ENCODE assay signal across 8 cellular contexts in genomic region chr11:776459-777287, GRCh38. TPM values are rescaled to one million over a fixed set of nuclear protein-coding genes. Genes with fewer than 3 reads are reported as not detected.
DNase-seq lines count a peak whose midpoint lies in the region; ATAC-seq and TF ChIP-seq lines count a peak whose summit lies in the region.

No MANE protein-coding gene starts in this region.

- H3K4me1 Mint-ChIP-seq in activated CD4-positive, alpha-beta memory T cell treated with anti-CD3 and anti-CD28 coated beads for 36 hours (ENCODE audit: low read depth) = peaks cover 21% of the 10 kb centered on the region

- peak overlapping the region; percentile 85 for H3K4me3 Mint-ChIP-seq in activated CD4-positive, alpha-beta memory T cell treated with anti-CD3 and anti-CD28 coated beads for 36 hours

- no peak for DNase-seq in GM12864 (ENCODE audit: low read depth)
- DNase-seq in activated CD4-positive, alpha-beta memory T cell treated with anti-CD3 and anti-CD28 coated beads for 36 hours = peak; percentile 29
- peak; percentile 45 for DNase-seq in glomerular visceral epithelial cell (ENCODE audit: extremely low spot score)
- no peak for DNase-seq in DMS153 (lab: John Stamatoyannopoulos, UW)
- DNase-seq in NCI-H1417 treated with DMSO at 0.1 percent for 48 hours (lab: John Stamatoyannopoulos, UW) = no peak

- H3K9me3 ChIP-seq in HUES64 (ENCODE audit: insufficient read depth, low read depth, low read length) = no peaks in the 10 kb centered on the region
- no peaks in the 10 kb centered on the region for H3K9me3 ChIP-seq in parathyroid adenoma (ENCODE audit: control insufficient read depth, low read length)

- peak; percentile 10 for TF ChIP-seq CTCF in GM12864 (IDR thresholded peaks at IDR 0.05; ENCODE audit: low read depth, low read length, missing control alignments)
- no peak for TF ChIP-seq CTCF in parathyroid adenoma (IDR thresholded peaks at IDR 0.05)

- no peaks in the 10 kb centered on the region for H3K27me3 Mint-ChIP-seq in activated CD4-positive, alpha-beta memory T cell treated with anti-CD3 and anti-CD28 coated beads for 36 hours

- H3K27ac Mint-ChIP-seq in activated CD4-positive, alpha-beta memory T cell treated with anti-CD3 and anti-CD28 coated beads for 36 hours = peak overlapping the region; percentile 70

- ATAC-seq in GM21447 (IDR thresholded peaks at IDR 0.05; ENCODE audit: unreplicated experiment) = peak; percentile 28

- H3K27me3 ChIP-seq in HUES64 (ENCODE audit: insufficient read depth, low read length) = no peaks in the 10 kb centered on the region
- H3K27me3 ChIP-seq in parathyroid adenoma (ENCODE audit: control insufficient read depth, insufficient read depth, low read length) = no peaks in the 10 kb centered on the region

- peak overlapping the region; percentile 94 for H3K27ac ChIP-seq in HUES64 (ENCODE audit: low read depth, low read length)
- no peak overlapping the region for H3K27ac ChIP-seq in parathyroid adenoma

- no peaks in the 10 kb centered on the region for H3K9me3 Mint-ChIP-seq in activated CD4-positive, alpha-beta memory T cell treated with anti-CD3 and anti-CD28 coated beads for 36 hours

- H2AFZ ChIP-seq in parathyroid adenoma = no peak overlapping the region

- H3K9ac ChIP-seq in HUES64 (ENCODE audit: low read depth, low read length) = peak overlapping the region; percentile 92
- no peak overlapping the region for H3K9ac ChIP-seq in parathyroid adenoma

- POLR2A ChIA-PET in activated CD4-positive, alpha-beta memory T cell treated with anti-CD3 and anti-CD28 coated beads for 36 hours (lab: Charles Lee) = interaction anchor here (0.7 to 2.1 kb wide), 7 partner anchors 14 to 86 kb away, joined by 3 to 9 read pairs (median 3); partner anchors contain the start of genes CEND1, RPLP2, TALDO1 and TSPAN4

- WGBS in HUES64 = 1% methylated on average over 62 of the region's 68 CpGs

- H3K4me3 ChIP-seq in GM12864 (ENCODE audit: low read depth, low read length) (peak overlapping the region; percentile 94), HUES64 (ENCODE audit: low read length) (peak overlapping the region; percentile 73), parathyroid adenoma (ENCODE audit: low read depth, low read length) (peak overlapping the region; percentile 52)

- peaks cover 2% of the 10 kb centered on the region for H3K36me3 Mint-ChIP-seq in activated CD4-positive, alpha-beta memory T cell treated with anti-CD3 and anti-CD28 coated beads for 36 hours

- H3K4me1 ChIP-seq in HUES64 (ENCODE audit: insufficient read depth, low read length) (peaks cover 7% of the 10 kb centered on the region; the same call in 1 of the 2 replicates), parathyroid adenoma (no peaks in the 10 kb centered on the region)

- H3K79me2 ChIP-seq in parathyroid adenoma = peaks cover 4% of the 10 kb centered on the region

- CTCF ChIA-PET in activated CD4-positive, alpha-beta memory T cell treated with anti-CD3 and anti-CD28 coated beads for 36 hours (lab: Charles Lee) = interaction anchor here (0.9 to 2.2 kb wide), 3 partner anchors 11 to 55 kb away, joined by 4 to 5 read pairs (median 4); no protein-coding TSS in a partner anchor

- peak overlapping the region; percentile 87 for H3K4me2 ChIP-seq in parathyroid adenoma (ENCODE audit: low read length)

- intact Hi-C loops in activated CD4-positive, alpha-beta memory T cell treated with anti-CD3 and anti-CD28 coated beads for 36 hours (cut with micrococcal nuclease) = loop anchor here (2.0 kb wide), 1 partner anchor 20 kb away; no protein-coding TSS in a partner anchor

- H3K36me3 ChIP-seq in HUES64 (ENCODE audit: insufficient read depth, low read length) (peaks cover 35% of the 10 kb centered on the region), parathyroid adenoma (ENCODE audit: control insufficient read depth, insufficient read depth, low read length) (no peaks in the 10 kb centered on the region)

RNA-seq across cellular contexts. Expression of gene GATD1, which starts 0.6 kb away (rescaled TPM):
- 21.3 TPM for polyA plus RNA-seq in HUES64 (2013, experiment 1 of 2)
- polyA plus RNA-seq in HUES64 (2013, experiment 2 of 2) = 22.1 TPM
- 10 to 100 TPM; 36.6 to 39.1 TPM for total RNA-seq in activated CD4-positive, alpha-beta memory T cell treated with anti-CD3 and anti-CD28 coated beads for 36 hours

RNA-seq across cellular contexts. Expression of gene CEND1, which starts 13.2 kb away (rescaled TPM):
- 1.9 TPM for polyA plus RNA-seq in HUES64 (2013, experiment 1 of 2)
- polyA plus RNA-seq in HUES64 (2013, experiment 2 of 2) = 0.95 TPM
- total RNA-seq in activated CD4-positive, alpha-beta memory T cell treated with anti-CD3 and anti-CD28 coated beads for 36 hours = 1 to 10 TPM in 1 of 2 experiments, under 1 TPM in 1; 0.68 to 1.1 TPM

RNA-seq across cellular contexts. Expression of gene SLC25A22, which starts 21.4 kb away (rescaled TPM):
- 30.7 TPM for polyA plus RNA-seq in HUES64 (2013, experiment 1 of 2)
- 26.8 TPM for polyA plus RNA-seq in HUES64 (2013, experiment 2 of 2)
- total RNA-seq in activated CD4-positive, alpha-beta memory T cell treated with anti-CD3 and anti-CD28 coated beads for 36 hours = 10 to 100 TPM; 28.4 to 32.2 TPM

RNA-seq across cellular contexts. Expression of gene PIDD1, which starts 28.4 kb away (rescaled TPM):
- 13.0 TPM for polyA plus RNA-seq in HUES64 (2013, experiment 1 of 2)
- 15.2 TPM for polyA plus RNA-seq in HUES64 (2013, experiment 2 of 2)
- 10 to 100 TPM; 28.3 to 32.1 TPM for total RNA-seq in activated CD4-positive, alpha-beta memory T cell treated with anti-CD3 and anti-CD28 coated beads for 36 hours

RNA-seq across cellular contexts. Expression of gene TALDO1, which starts 29.4 kb away (rescaled TPM):
- polyA plus RNA-seq in HUES64 (2013, experiment 1 of 2) = 182 TPM
- 176 TPM for polyA plus RNA-seq in HUES64 (2013, experiment 2 of 2)
- 100 to 1,000 TPM; 284 to 296 TPM for total RNA-seq in activated CD4-positive, alpha-beta memory T cell treated with anti-CD3 and anti-CD28 coated beads for 36 hours

Comparison
In these comparisons a context has a peak if more than half of its experiments do, and no peak if none do; other contexts are left out.
1. DNase-seq: peak in activated CD4-positive, alpha-beta memory T cell treated with anti-CD3 and anti-CD28 coated beads for 36 hours (single experiment) and glomerular visceral epithelial cell (single experiment); none in GM12864 (single experiment), DMS153 (single experiment) and NCI-H1417 treated with DMSO at 0.1 percent for 48 hours (single experiment).
2. Peak in every context shown above with its lines, with median percentiles within 50 percentile points of each other: H3K4me3 ChIP-seq.